In the genomic region with DNA sequence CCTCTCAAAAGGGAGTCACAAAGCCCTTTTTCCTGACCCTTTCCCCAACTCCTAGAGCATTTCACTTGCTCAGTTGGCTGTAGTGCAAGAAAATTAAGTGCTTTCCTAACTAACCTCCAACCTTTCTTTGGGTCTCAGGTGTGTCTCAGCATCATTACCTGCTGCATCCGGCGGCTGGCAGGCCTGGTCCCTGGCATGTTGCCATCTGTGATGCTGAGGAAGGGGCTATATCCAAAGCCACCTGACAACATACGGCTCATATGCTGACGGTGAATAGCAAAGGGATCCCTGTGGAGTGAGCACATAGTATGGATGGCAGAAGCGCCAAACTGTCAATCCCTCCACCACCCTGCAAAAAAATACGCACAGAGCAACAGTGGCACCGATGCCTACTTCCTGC, we compare ENCODE assay signal across 1 cellular context.
TF ChIP-seq lines count a peak whose summit lies in the region.

No MANE protein-coding gene starts in this region.

TF ChIP-seq in H1, 55 proteins besides CTCF, POLR2A, EP300 and RAD21:
- TF ChIP-seq SIX5 (IDR thresholded peaks at IDR 0.05; ENCODE audit: low read depth, low read length) (no peak), ZNF274 (IDR thresholded peaks at IDR 0.05; ENCODE audit: borderline replicate concordance, extremely low read depth, low read length) (no peak), TCF12 (IDR thresholded peaks at IDR 0.05; ENCODE audit: low read depth, low read length) (no peak), NANOG (IDR thresholded peaks at IDR 0.05; ENCODE audit: insufficient read depth, low read depth, low read length, poor library complexity, severe bottlenecking) (no peak), GABPA (IDR thresholded peaks at IDR 0.05; ENCODE audit: borderline replicate concordance, insufficient read depth, low read length) (no peak), CBX8 (IDR thresholded peaks at IDR 0.05; ENCODE audit: borderline replicate concordance, low read depth, low read length) (no peak), GTF2F1 (IDR thresholded peaks at IDR 0.05; ENCODE audit: borderline replicate concordance, low read depth, low read length) (no peak), MAFK (IDR thresholded peaks at IDR 0.05; ENCODE audit: low read depth, low read length) (no peak), CEBPB (IDR thresholded peaks at IDR 0.05; ENCODE audit: low read depth, low read length) (no peak), SP2 (IDR thresholded peaks at IDR 0.05; ENCODE audit: low read length) (no peak)
- TF ChIP-seq, protein P1, sequence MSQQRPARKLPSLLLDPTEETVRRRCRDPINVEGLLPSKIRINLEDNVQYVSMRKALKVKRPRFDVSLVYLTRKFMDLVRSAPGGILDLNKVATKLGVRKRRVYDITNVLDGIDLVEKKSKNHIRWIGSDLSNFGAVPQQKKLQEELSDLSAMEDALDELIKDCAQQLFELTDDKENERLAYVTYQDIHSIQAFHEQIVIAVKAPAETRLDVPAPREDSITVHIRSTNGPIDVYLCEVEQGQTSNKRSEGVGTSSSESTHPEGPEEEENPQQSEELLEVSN (IDR thresholded peaks at IDR 0.05): no peak
